1 cellular context compared by ENCODE assay signal in genomic region chr1:60596791-60597748, GRCh38.
A peak's percentile ranks its signal among the peaks of the same experiment; 100 is the strongest.
TF ChIP-seq lines count a peak whose summit lies in the region.

No MANE protein-coding gene starts in this region.

TF ChIP-seq in H1, 55 proteins besides CTCF, POLR2A, EP300 and RAD21 (continued from another document):
- TF ChIP-seq USF2 (IDR thresholded peaks at IDR 0.05; ENCODE audit: low read length), result 0 out of 2 replicates have a peak, but pooled peaks have one; percentile 45
